ENCODE assay signal across 8 cellular contexts in genomic region chr12:110468212-110469048, GRCh38. TPM values are rescaled to one million over a fixed set of nuclear protein-coding genes. Genes with fewer than 3 reads are reported as not detected.
DNase-seq lines count a peak whose midpoint lies in the region; ATAC-seq and TF ChIP-seq lines count a peak whose summit lies in the region.

FAM216A (plus strand) TSS chr12:110468845; CDS start chr12:110468876, 31 bp downstream.
GPN3 (minus strand) TSS chr12:110468257; CDS start chr12:110468203, 54 bp downstream.

- H3K9ac ChIP-seq in colonic mucosa (ENCODE audit: low read depth in 2 of 2, low read length in 2 of 2) = peak within 1 kb of the TSS; percentile 83 to 90

- intact Hi-C loops in colonic mucosa (cut with DNase I) = loop anchor here (5.0 to 10.0 kb wide), 2 partner anchors 134 to 356 kb away; no protein-coding TSS in a partner anchor

- H3K36me3 ChIP-seq in BE2C = peaks cover 16% of the 10 kb centered on the region
- no peaks in the 10 kb centered on the region for H3K36me3 ChIP-seq in colonic mucosa

- ATAC-seq in HG03460 (IDR thresholded peaks at IDR 0.05; ENCODE audit: unreplicated experiment) = peak; percentile 70

- TF ChIP-seq CTCF in BE2C (IDR thresholded peaks at IDR 0.05; ENCODE audit: low read depth, low read length) = no peak
- no peak for TF ChIP-seq CTCF in colonic mucosa (IDR thresholded peaks at IDR 0.05)

- H3K27me3 ChIP-seq in BE2C (no peaks in the 10 kb centered on the region), colonic mucosa (no peaks in the 10 kb centered on the region)

- H3K4me3 ChIP-seq in BE2C (ENCODE audit: low read depth, low read length) (peak within 1 kb of the TSS; percentile 92), colonic mucosa (peak within 1 kb of the TSS; percentile 68)

- peak within 1 kb of the TSS; percentile 84 for H3K27ac ChIP-seq in colonic mucosa

- DNase-seq in BE2C (peak; percentile 97), GM19240 (ENCODE audit: insufficient read length, low spot score) (peak; percentile 87), NCI-H526 (lab: John Stamatoyannopoulos, UW) (peak; percentile 97 to 99), colonic mucosa (peak; percentile 99), kidney tubule cell (ENCODE audit: low spot score) (peak; percentile 99)
- peak; percentile 96 for DNase-seq in activated CD4-positive, alpha-beta T cell treated with anti-CD3 and anti-CD28 coated beads for 48 hours
- peak; percentile 86 to 91 (median 88) for DNase-seq in stimulated activated CD4-positive, alpha-beta T cell treated with anti-CD3 and anti-CD28 coated beads, Interleukin-1b, Interleukin-23, amount 100 ng/mL, for 24 hours (ENCODE audit: low read depth in 4 of 4, low spot score in 1 of 4)

- H3K4me1 ChIP-seq in BE2C (no peaks in the 10 kb centered on the region), colonic mucosa (peaks cover 7% of the 10 kb centered on the region)

- H3K9me3 ChIP-seq in BE2C (no peaks in the 10 kb centered on the region), colonic mucosa (no peaks in the 10 kb centered on the region)

RNA-seq across cellular contexts. Expression of gene FAM216A, which starts in this region (rescaled TPM):
- polyA plus RNA-seq in BE2C (2012; ENCODE audit: insufficient read depth, insufficient read length, low read depth) = 21.5 TPM
- 1 to 10 TPM; 1.6 TPM for total RNA-seq in colonic mucosa

RNA-seq across cellular contexts. Expression of gene GPN3, which starts in this region (rescaled TPM):
- 45.2 TPM for polyA plus RNA-seq in BE2C (2012; ENCODE audit: insufficient read depth, insufficient read length, low read depth)
- 10 to 100 TPM; 10.9 to 21.8 TPM for total RNA-seq in colonic mucosa

Comparison
In these comparisons a context has a peak if more than half of its experiments do, and no peak if none do; other contexts are left out.
1. Peak in every context shown above with its lines: DNase-seq, ATAC-seq, H3K4me3 ChIP-seq and H3K27ac ChIP-seq.